In genomic region chr1:148402152-148403084, GRCh38 we compare ENCODE assay signal across 8 cellular contexts.
DNase-seq lines count a peak whose midpoint lies in the region; ATAC-seq and TF ChIP-seq lines count a peak whose summit lies in the region.
"Not testable (repeated sequence)": the region's sequence is repeated elsewhere in the genome, so short reads cannot be mapped to it uniquely, and the experiment has no call there.

No MANE protein-coding gene starts in this region.

- H3K4me3 ChIP-seq in SJCRH30: peak overlapping the region; percentile 72
- peak overlapping the region; percentile 68 for H3K4me3 ChIP-seq in fibroblast of the aortic adventitia (ENCODE audit: low read depth, low read length)

- not testable (repeated sequence) for H3K9me3 ChIP-seq in SJCRH30 (replicated peaks)

- H3K36me3 Mint-ChIP-seq in naive B cell: not testable (repeated sequence)

- H3K27ac ChIP-seq in SJCRH30: peak overlapping the region; percentile 64

- TF ChIP-seq EP300 in Ishikawa (IDR thresholded peaks at IDR 0.05; ENCODE audit: borderline replicate concordance): not testable (repeated sequence)

- H3K4me1 Mint-ChIP-seq in naive B cell: peaks cover 17 to 31% (median 29%) of the 10 kb centered on the region in 3 donors

- not testable (repeated sequence) for H3K9me3 Mint-ChIP-seq in naive B cell

- DNase-seq in DMS53 treated with DMSO at 0.1 percent for 48 hours (lab: John Stamatoyannopoulos, UW; ENCODE audit: unreplicated experiment): peak; percentile 58
- peak; percentile 77 for DNase-seq in SJCRH30
- peak; percentile 94 for DNase-seq in activated effector memory CD4-positive, alpha-beta T cell treated with anti-CD3 and anti-CD28 coated beads, Interleukin-2, amount 50 U/mL, for 16 hours
- DNase-seq in fibroblast of the aortic adventitia (ENCODE audit: low read depth): peak; percentile 31
- peak; percentile 84 for DNase-seq in naive B cell
- DNase-seq in stimulated activated CD8-positive, alpha-beta memory T cell treated with anti-CD3 and anti-CD28 coated beads, Interleukin-4, amount 100 ng/mL, for 24 hours (ENCODE audit: low read depth): peak; percentile 78

- H3K27me3 ChIP-seq in SJCRH30: not testable (repeated sequence)

- not testable (repeated sequence) for H3K4me1 ChIP-seq in SJCRH30

- peak overlapping the region; percentile 98 to 100 (median 100) for H3K27ac Mint-ChIP-seq in naive B cell

- H3K27me3 Mint-ChIP-seq in naive B cell: not testable (repeated sequence)

- ATAC-seq in GM21576 (IDR thresholded peaks at IDR 0.05; ENCODE audit: unreplicated experiment): peak; percentile 90
- ATAC-seq in naive B cell (ENCODE audit: low read depth in 2 of 2): peak; percentile 95

- TF ChIP-seq CTCF in fibroblast of the aortic adventitia (IDR thresholded peaks at IDR 0.05; ENCODE audit: insufficient read depth, low read length): not testable (repeated sequence)

- not testable (repeated sequence) for TF ChIP-seq RAD21 in Ishikawa (IDR thresholded peaks at IDR 0.05; ENCODE audit: low read depth)

- H3K36me3 ChIP-seq in SJCRH30: not testable (repeated sequence)

- peak overlapping the region; percentile 86 to 100 (median 99) for H3K4me3 Mint-ChIP-seq in naive B cell

TF ChIP-seq in Ishikawa, 13 proteins besides CTCF, POLR2A, EP300 and RAD21:
- TF ChIP-seq CREB1 (IDR thresholded peaks at IDR 0.05; ENCODE audit: low read depth): peak; percentile 48
- peak; percentile 17; the same call in 1 of the 2 replicates for TF ChIP-seq MAX (IDR thresholded peaks at IDR 0.05)
- TF ChIP-seq ZBTB7A (IDR thresholded peaks at IDR 0.05; ENCODE audit: low read depth): 0 out of 2 replicates have a peak, but pooled peaks have one; percentile 42
TF ChIP-seq in Ishikawa: peak in this region for 3; not testable (repeated sequence) for 10.

Comparison
In these comparisons a context has a peak if more than half of its experiments do, and no peak if none do; other contexts are left out.
1. Peak in every context shown above with its lines: DNase-seq, ATAC-seq, H3K4me3 ChIP-seq and H3K27ac ChIP-seq.
2. DNase-seq: peak in every context shown above with its lines; median percentile 94 in activated effector memory CD4-positive, alpha-beta T cell treated with anti-CD3 and anti-CD28 coated beads, Interleukin-2, amount 50 U/mL, for 16 hours; 84 in naive B cell; 78 in stimulated activated CD8-positive, alpha-beta memory T cell treated with anti-CD3 and anti-CD28 coated beads, Interleukin-4, amount 100 ng/mL, for 24 hours; 77 in SJCRH30; 58 in DMS53 treated with DMSO at 0.1 percent for 48 hours; 31 in fibroblast of the aortic adventitia.